ENCODE assay signal across 11 cellular contexts in the genomic region with DNA sequence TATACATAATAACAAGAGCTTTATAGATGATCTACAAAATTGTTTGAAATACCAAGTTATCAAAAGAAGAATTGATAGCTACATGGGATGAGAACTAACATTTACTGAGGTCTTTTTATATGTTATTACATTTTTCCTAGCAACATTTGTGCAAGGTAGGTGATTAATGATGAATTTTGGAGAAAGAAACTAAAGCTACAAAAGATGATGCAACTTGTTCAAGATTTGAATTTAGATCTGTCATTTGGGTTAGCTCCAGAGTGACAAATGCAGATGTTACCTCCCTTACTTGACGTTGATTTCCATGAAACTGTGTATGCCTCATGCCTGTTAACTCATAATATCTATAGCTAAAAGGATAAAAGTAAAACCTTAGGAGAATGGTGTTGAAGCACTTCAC.
"Had no signal": no experiment of that assay in that cellular context is flagged by ENCODE, and none has a peak within 500 bp of the region (broad histone marks: within the 10 kb centered on the region; RNA-seq: fewer than 3 reads in every experiment).

No MANE protein-coding gene starts in this region.

- H3K9ac ChIP-seq: GM23248 had no signal

- H3K4me1 ChIP-seq: HAP-1 had no signal

- H3K9me3 ChIP-seq: HAP-1 had no signal

- H3K4me3 ChIP-seq: GM23248, GM23338, HAP-1 had no signal

- FAIRE-seq: H1, H54 had no signal

- H2AFZ ChIP-seq: GM23248, GM23338 had no signal

- DNase-seq: GM23248, GOT3, H7, H9, HCEC 1CT, HFFc6 had no signal

- ATAC-seq: GM23338, HCT116 had no signal

- H3K36me3 ChIP-seq: HAP-1 had no signal

- H3K4me2 ChIP-seq: GM23338 had no signal

- H3K27ac ChIP-seq: GM23248 had no signal
